12 cellular contexts compared by ENCODE assay signal in the genomic region with DNA sequence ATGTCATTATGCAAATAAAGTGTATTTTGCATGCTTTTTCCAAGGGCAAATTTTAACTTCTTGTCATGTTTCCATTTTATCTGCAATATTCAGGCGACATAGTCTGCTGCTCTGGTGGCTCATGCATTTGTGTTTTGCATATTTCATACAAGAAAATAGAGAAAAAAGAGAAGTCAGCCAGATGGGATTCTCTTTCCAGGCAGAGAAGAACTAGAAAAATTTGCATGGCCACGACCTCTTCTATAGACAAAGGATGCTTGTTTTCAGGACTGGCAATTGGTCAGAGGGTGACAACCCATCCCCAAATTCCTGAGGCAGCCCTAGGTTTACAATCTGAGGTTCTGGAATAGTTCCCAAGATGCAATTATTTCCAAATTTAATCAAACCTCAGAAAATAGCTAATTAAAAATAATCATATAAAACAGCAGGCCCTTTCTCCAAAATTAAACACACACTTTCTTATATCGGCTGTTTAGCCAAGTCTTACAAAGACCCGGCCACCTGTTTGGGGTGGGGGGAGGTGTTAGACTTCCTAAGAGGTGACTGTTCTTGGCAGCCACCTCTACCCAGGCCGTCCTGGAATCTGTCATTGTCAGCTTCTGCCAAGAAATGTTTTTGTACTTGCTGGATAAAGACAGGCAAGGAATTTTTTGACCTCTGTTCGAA. TPM values are rescaled to one million over a fixed set of nuclear protein-coding genes. Genes with fewer than 3 reads are reported as not detected.
A peak's percentile ranks its signal among the peaks of the same experiment; 100 is the strongest.
DNase-seq lines count a peak whose midpoint lies in the region; ATAC-seq, FAIRE-seq and TF ChIP-seq lines count a peak whose summit lies in the region.
"Had no signal": no experiment of that assay in that cellular context is flagged by ENCODE, and none has a peak within 500 bp of the region (broad histone marks: within the 10 kb centered on the region; RNA-seq: fewer than 3 reads in every experiment).

No MANE protein-coding gene starts in this region.

- TF ChIP-seq CTCF in SK-N-SH (IDR thresholded peaks at IDR 0.05): no peak
- no peak for TF ChIP-seq CTCF in upper lobe of left lung (IDR thresholded peaks at IDR 0.05)

- no peaks in the 10 kb centered on the region for H4K20me1 ChIP-seq in SK-N-SH (ENCODE audit: insufficient read depth)

- no peaks in the 10 kb centered on the region for H3K9me2 ChIP-seq in SK-N-SH

- DNase-seq in NCI-H1694 (lab: John Stamatoyannopoulos, UW) (peak; percentile 4), NCI-H1694 treated with DMSO at 0.1 percent for 48 hours (lab: John Stamatoyannopoulos, UW) (no peak), H54 (ENCODE audit: insufficient read length, low spot score) (no peak), SK-N-SH (peak; percentile 29), myocyte (ENCODE audit: low read depth) (peak; percentile 68), upper lobe of left lung (no peak)
- DNase-seq in activated naive CD4-positive, alpha-beta T cell (lab: John Stamatoyannopoulos, UW): no peak
- DNase-seq in stimulated activated CD4-positive, alpha-beta T cell treated with anti-CD3 and anti-CD28 coated beads, Interleukin-4, amount 100 ng/mL, for 24 hours: no peak
- DNase-seq: 8988T, NCI-H1105 treated with DMSO at 0.1 percent for 48 hours had no signal

- no peak overlapping the region for H2AFZ ChIP-seq in SK-N-SH (ENCODE audit: low read depth)

- H3K4me2 ChIP-seq in SK-N-SH: no peak overlapping the region
- H3K4me2 ChIP-seq: smooth muscle cell had no signal

- 35% methylated on average over 6 of the region's 6 CpGs for WGBS in SK-N-SH (ENCODE audit: low lambda C conversion rate)
- WGBS in upper lobe of left lung, 2 donors: 40 to 48% methylated on average over 6 of the region's 6 CpGs

- no peak for TF ChIP-seq RAD21 in SK-N-SH (IDR thresholded peaks at IDR 0.05; ENCODE audit: low read length)

- peak; percentile 52 for FAIRE-seq in H54 (lab: Jason Lieb, UNC)
- FAIRE-seq: endometrium had no signal

- no peaks in the 10 kb centered on the region for H3K27me3 ChIP-seq in SK-N-SH (ENCODE audit: insufficient read depth)
- H3K27me3 ChIP-seq in upper lobe of left lung: no peaks in the 10 kb centered on the region

- H3K9me3 ChIP-seq in SK-N-SH (no peaks in the 10 kb centered on the region), upper lobe of left lung (no peaks in the 10 kb centered on the region)

- H3K36me3 ChIP-seq in SK-N-SH (replicated peaks in 1 of 2; ENCODE audit: control insufficient read depth in 1 of 2, insufficient read depth in 2 of 2, low read length in 1 of 2): no peaks in the 10 kb centered on the region
- H3K36me3 ChIP-seq in upper lobe of left lung: no peaks in the 10 kb centered on the region

- no peak for ATAC-seq in upper lobe of left lung (ENCODE audit: low FRiP score in 2 of 2)

- no peak overlapping the region for H3K4me3 ChIP-seq in SK-N-SH (ENCODE audit: low read depth in 2 of 2, low read length in 1 of 2)
- H3K4me3 ChIP-seq in upper lobe of left lung: no peak overlapping the region
- H3K4me3 ChIP-seq: smooth muscle cell had no signal

- POLR2A ChIA-PET in SK-N-SH (lab: Yijun Ruan, JAX): interaction anchor here (1.3 kb wide), 1 partner anchor 17 kb away, joined by 5 read pairs; no protein-coding TSS in a partner anchor

- no peak overlapping the region for H3K9ac ChIP-seq in SK-N-SH

- H3K4me1 ChIP-seq in SK-N-SH (ENCODE audit: control insufficient read depth in 1 of 2, insufficient read depth in 2 of 2, low read depth in 1 of 2, low read length in 1 of 2) (peaks cover 10 to 13% of the 10 kb centered on the region in 2 experiments; a peak in 3 of 4 replicates), upper lobe of left lung (peaks cover 0 to 13% (median 7%) of the 10 kb centered on the region in 4 donors)

- CTCF ChIA-PET in SK-N-SH (lab: Yijun Ruan, JAX): interaction anchor here (0.6 to 2.1 kb wide), 4 partner anchors 16 to 194 kb away, joined by 3 to 6 read pairs (median 3); no protein-coding TSS in a partner anchor

- TF ChIP-seq EP300 in SK-N-SH (IDR thresholded peaks at IDR 0.05; ENCODE audit: borderline replicate concordance in 1 of 2, low read depth in 1 of 2, low read length in 1 of 2): peak; percentile 32 to 60; a peak in 2 of 4 replicates
- TF ChIP-seq EP300 in upper lobe of left lung (IDR thresholded peaks at IDR 0.05): no peak

- no peak for TF ChIP-seq POLR2A in H54 (IDR thresholded peaks at IDR 0.05; ENCODE audit: low read depth, low read length)
- TF ChIP-seq POLR2A in upper lobe of left lung (IDR thresholded peaks at IDR 0.05): no peak

- H3F3A ChIP-seq in SK-N-SH (replicated peaks; ENCODE audit: insufficient read depth): no peaks in the 10 kb centered on the region

- H3K27ac ChIP-seq in SK-N-SH (ENCODE audit: low read depth in 2 of 2, low read length in 1 of 2) (peak overlapping the region in 1 of 2 experiments; percentile 56; a peak in 2 of 4 replicates), upper lobe of left lung (no peak overlapping the region)

- no peaks in the 10 kb centered on the region for H3K79me2 ChIP-seq in SK-N-SH (ENCODE audit: insufficient read depth)

TF ChIP-seq in SK-N-SH, 30 proteins besides CTCF, POLR2A, EP300 and RAD21:
- no peak for TF ChIP-seq EZH2phosphoT487 (IDR thresholded peaks at IDR 0.05; ENCODE audit: borderline replicate concordance, low read depth)
- 0 out of 2 replicates have a peak, but pooled peaks have one; percentile 15 for TF ChIP-seq TEAD4 (IDR thresholded peaks at IDR 0.05; ENCODE audit: borderline replicate concordance, insufficient read depth)
- peak; percentile 50; the same call in 1 of the 2 replicates for TF ChIP-seq POLR2AphosphoS5 (IDR thresholded peaks at IDR 0.05; ENCODE audit: low read depth, low read length)
- TF ChIP-seq, protein P1, sequence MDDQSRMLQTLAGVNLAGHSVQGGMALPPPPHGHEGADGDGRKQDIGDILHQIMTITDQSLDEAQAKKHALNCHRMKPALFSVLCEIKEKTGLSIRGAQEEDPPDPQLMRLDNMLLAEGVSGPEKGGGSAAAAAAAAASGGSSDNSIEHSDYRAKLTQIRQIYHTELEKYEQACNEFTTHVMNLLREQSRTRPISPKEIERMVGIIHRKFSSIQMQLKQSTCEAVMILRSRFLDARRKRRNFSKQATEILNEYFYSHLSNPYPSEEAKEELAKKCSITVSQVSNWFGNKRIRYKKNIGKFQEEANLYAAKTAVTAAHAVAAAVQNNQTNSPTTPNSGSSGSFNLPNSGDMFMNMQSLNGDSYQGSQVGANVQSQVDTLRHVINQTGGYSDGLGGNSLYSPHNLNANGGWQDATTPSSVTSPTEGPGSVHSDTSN (IDR thresholded peaks at IDR 0.05): peak; percentile 89
- peak; percentile 94 for TF ChIP-seq TCF12 (IDR thresholded peaks at IDR 0.05)
- peak; percentile 52; the same call in 1 of the 2 replicates for TF ChIP-seq JUND (IDR thresholded peaks at IDR 0.05)
- TF ChIP-seq GATA2 (CRISPR knock-in tag; IDR thresholded peaks at IDR 0.05): no peak
- peak; percentile 94 for TF ChIP-seq NFIC (IDR thresholded peaks at IDR 0.05; ENCODE audit: borderline replicate concordance)
- no peak for TF ChIP-seq FOXJ3 (CRISPR knock-in tag; IDR thresholded peaks at IDR 0.05)
- 0 out of 2 replicates have a peak, but pooled peaks have one; percentile 46 for TF ChIP-seq SIN3A (IDR thresholded peaks at IDR 0.05; ENCODE audit: borderline replicate concordance, low read depth, low read length)
- TF ChIP-seq FOSL2 (IDR thresholded peaks at IDR 0.05; ENCODE audit: borderline replicate concordance, low read depth): peak; percentile 56

RNA-seq across cellular contexts. Expression of gene SOS1, which starts 20.6 kb away (rescaled TPM):
- 12.8 and 14.6 TPM in 2 replicates for polyA plus RNA-seq in SK-N-SH (2012; rRNA removed)
- polyA plus RNA-seq in SK-N-SH (2012; cell fraction: cytosol; rRNA removed): 10.8 and 12.0 TPM in 2 replicates
- polyA plus RNA-seq in SK-N-SH (2012; cell fraction: nucleus; rRNA removed): 9.7 and 30.1 TPM in 2 replicates
- total RNA-seq in myocyte: 22.4 and 23.7 TPM in 2 replicates
- polyA plus RNA-seq in myocyte (2012): 8.4 TPM
- total RNA-seq in upper lobe of left lung: 10 to 100 TPM; 10.4 to 51.2 (median 25.3) TPM

Comparison
In these comparisons a context has a peak if more than half of its experiments do, and no peak if none do; other contexts are left out.
1. DNase-seq: peak in NCI-H1694 (single experiment), SK-N-SH (single experiment) and myocyte (single experiment); none in NCI-H1694 treated with DMSO at 0.1 percent for 48 hours (single experiment), H54 (single experiment), upper lobe of left lung (0 of 2), activated naive CD4-positive, alpha-beta T cell (0 of 4) and stimulated activated CD4-positive, alpha-beta T cell treated with anti-CD3 and anti-CD28 coated beads, Interleukin-4, amount 100 ng/mL, for 24 hours (single experiment).